Comparison of ENCODE assay signal across 18 cellular contexts in genomic region chr7:66668112-66668511, GRCh38.
"Had no signal": no experiment of that assay in that cellular context is flagged by ENCODE, and none has a peak within 500 bp of the region (broad histone marks: within the 10 kb centered on the region; RNA-seq: fewer than 3 reads in every experiment).

No MANE protein-coding gene starts in this region.

- H3K27ac Mint-ChIP-seq: activated CD4-positive, alpha-beta memory T cell treated with anti-CD3 and anti-CD28 coated beads for 36 hours; activated naive CD4-positive, alpha-beta T cell treated with anti-CD3 and anti-CD28 coated beads for 36 hours; activated T-helper 2 cell treated with anti-CD3 and anti-CD28 coated beads, Interferon-gamma antibody, Interleukin-2, Interleukin-4, amounts not matched to agents 10 μg/mL and 5 μg/mL and 100 μg/mL, durations not matched to agents 14 hours and 24 hours and 36 hours; nephron; T-cell had no signal

- H3K27me3 ChIP-seq: sigmoid colon, spleen, stomach had no signal

- H3K4me1 ChIP-seq: sigmoid colon had no signal

- H3K27ac ChIP-seq: coronary artery, sigmoid colon, spleen, stomach had no signal

- H3K4me3 ChIP-seq: coronary artery, sigmoid colon, spleen, stomach had no signal

- DNase-seq: activated CD4-positive, alpha-beta memory T cell treated with anti-CD3 and anti-CD28 coated beads for 36 hours; activated CD4-positive, alpha-beta T cell treated with anti-CD3 and anti-CD28 coated beads for 1 hour; activated CD8-positive, alpha-beta memory T cell treated with anti-CD3 and anti-CD28 coated beads, Interleukin-2, amount 50 U/mL, for 48 hours; central memory CD4-positive, alpha-beta T cell; effector CD4-positive, alpha-beta T cell; foreskin fibroblast; mesendoderm; occipital lobe; sigmoid colon; SK-N-SH; stomach; T-cell; T1000 had no signal

- H3K4me1 Mint-ChIP-seq: nephron had no signal

- H3K9me3 Mint-ChIP-seq: activated CD4-positive, alpha-beta memory T cell treated with anti-CD3 and anti-CD28 coated beads for 36 hours; activated naive CD4-positive, alpha-beta T cell treated with anti-CD3 and anti-CD28 coated beads for 36 hours; activated T-helper 2 cell treated with anti-CD3 and anti-CD28 coated beads, Interferon-gamma antibody, Interleukin-2, Interleukin-4, amounts not matched to agents 10 μg/mL and 5 μg/mL and 100 μg/mL, durations not matched to agents 14 hours and 24 hours and 36 hours; nephron; T-cell had no signal

- H3K27me3 Mint-ChIP-seq: activated CD4-positive, alpha-beta memory T cell treated with anti-CD3 and anti-CD28 coated beads for 36 hours; T-cell had no signal

- ATAC-seq: T-cell had no signal

- H3K4me3 Mint-ChIP-seq: activated CD4-positive, alpha-beta memory T cell treated with anti-CD3 and anti-CD28 coated beads for 36 hours; activated naive CD4-positive, alpha-beta T cell treated with anti-CD3 and anti-CD28 coated beads for 36 hours; nephron; T-cell had no signal

- H3K9me3 ChIP-seq: sigmoid colon, SK-N-SH, spleen, stomach had no signal
